Comparison of ENCODE assay signal across 11 cellular contexts in the genomic region with DNA sequence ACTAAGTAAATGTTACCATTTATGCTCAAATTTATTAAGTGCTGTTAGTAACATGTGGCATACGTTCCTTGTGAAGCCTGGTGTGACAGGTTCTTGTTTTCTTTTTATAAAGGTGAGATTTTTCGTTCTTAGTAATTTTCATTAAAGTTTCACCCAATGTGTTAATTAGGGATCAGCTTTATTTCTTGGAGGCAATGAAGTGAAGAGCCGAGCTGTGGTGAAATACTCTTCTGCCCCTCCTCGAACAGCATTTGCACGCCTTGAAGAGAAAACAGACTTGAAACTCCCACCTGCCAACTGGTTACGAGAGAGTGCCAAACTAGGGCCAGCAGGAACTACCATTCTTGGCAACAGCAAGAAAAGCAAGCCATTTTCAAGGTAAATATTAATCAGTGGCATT. TPM values are rescaled to one million over a fixed set of nuclear protein-coding genes. Genes with fewer than 3 reads are reported as not detected.
DNase-seq lines count a peak whose midpoint lies in the region; ATAC-seq and TF ChIP-seq lines count a peak whose summit lies in the region.
"Had no signal": no experiment of that assay in that cellular context is flagged by ENCODE, and none has a peak within 500 bp of the region (broad histone marks: within the 10 kb centered on the region; RNA-seq: fewer than 3 reads in every experiment).

No MANE protein-coding gene starts in this region.

- WGBS in ectodermal cell, 2 experiments, result 92 to 94% methylated on average over 6 of the region's 6 CpGs

- peak overlapping the region; percentile 82 to 98 (median 92) for H3K4me3 Mint-ChIP-seq in CD4-positive, CD25-positive, alpha-beta regulatory T cell

- no peaks in the 10 kb centered on the region for H3K27me3 Mint-ChIP-seq in CD4-positive, CD25-positive, alpha-beta regulatory T cell

- peaks cover 9 to 38% (median 30%) of the 10 kb centered on the region in 4 donors for H3K4me1 Mint-ChIP-seq in CD4-positive, CD25-positive, alpha-beta regulatory T cell

- no peak for ATAC-seq in CD4-positive, CD25-positive, alpha-beta regulatory T cell (ENCODE audit: low read depth in 2 of 2)
- peak; percentile 47 for ATAC-seq in GM19395 (IDR thresholded peaks at IDR 0.05; ENCODE audit: unreplicated experiment)
- ATAC-seq in HG03354 (IDR thresholded peaks at IDR 0.05; ENCODE audit: poor library complexity, severe bottlenecking, unreplicated experiment), result peak; percentile 47
- no peak for ATAC-seq in left colon
- no peak for ATAC-seq in HG03521 (IDR thresholded peaks at IDR 0.05; ENCODE audit: unreplicated experiment)
- ATAC-seq: right cardiac atrium had no signal

- no peak for TF ChIP-seq CTCF in GM10266 (IDR thresholded peaks at IDR 0.05; ENCODE audit: control insufficient read depth, insufficient read depth, low read depth, missing control alignments)

- peak overlapping the region in 1 of 3 donors; percentile 20 for H3K27ac Mint-ChIP-seq in CD4-positive, CD25-positive, alpha-beta regulatory T cell

- no peaks in the 10 kb centered on the region for H3K9me3 ChIP-seq in CD4-positive, CD25-positive, alpha-beta regulatory T cell (ENCODE audit: control insufficient read depth in 2 of 2, low read length in 2 of 2)
- no peaks in the 10 kb centered on the region for H3K9me3 ChIP-seq in ectodermal cell (ENCODE audit: control insufficient read depth, low read length)

- intact Hi-C loops in left colon (cut with DNase I, micrococcal nuclease), result no loop called here

- peaks cover 28% of the 10 kb centered on the region for H3K4me1 ChIP-seq in CD4-positive, CD25-positive, alpha-beta regulatory T cell (ENCODE audit: control insufficient read depth, insufficient read depth, low read length, poor library complexity, severe bottlenecking)
- no peaks in the 10 kb centered on the region for H3K4me1 ChIP-seq in ectodermal cell (ENCODE audit: control insufficient read depth, insufficient read depth, low read length)

- H3K36me3 Mint-ChIP-seq in CD4-positive, CD25-positive, alpha-beta regulatory T cell, result peaks cover 27% of the 10 kb centered on the region

- H3K27me3 ChIP-seq in CD4-positive, CD25-positive, alpha-beta regulatory T cell (ENCODE audit: control insufficient read depth, insufficient read depth, low read length), result no peaks in the 10 kb centered on the region
- H3K27me3 ChIP-seq in ectodermal cell (ENCODE audit: control insufficient read depth, insufficient read depth, low read length, poor library complexity, severe bottlenecking), result no peaks in the 10 kb centered on the region

- peaks cover 50% of the 10 kb centered on the region for H3K36me3 ChIP-seq in CD4-positive, CD25-positive, alpha-beta regulatory T cell (ENCODE audit: control insufficient read depth, insufficient read depth, low read length)
- peaks cover 9% of the 10 kb centered on the region for H3K36me3 ChIP-seq in ectodermal cell (ENCODE audit: control insufficient read depth, insufficient read depth, low read length)

- no peak overlapping the region for H3K27ac ChIP-seq in CD4-positive, CD25-positive, alpha-beta regulatory T cell (ENCODE audit: insufficient read depth, low read length, poor library complexity, severe bottlenecking)
- no peak overlapping the region for H3K27ac ChIP-seq in ectodermal cell (ENCODE audit: insufficient read depth, low read depth, low read length, poor library complexity, severe bottlenecking)

- H3K4me3 ChIP-seq in CD4-positive, CD25-positive, alpha-beta regulatory T cell (ENCODE audit: low read depth, low read length), result peak overlapping the region; percentile 96
- peak overlapping the region; percentile 8 for H3K4me3 ChIP-seq in ectodermal cell (ENCODE audit: insufficient read depth, low read depth, low read length)

- no peak for DNase-seq in CD4-positive, CD25-positive, alpha-beta regulatory T cell
- no peak for DNase-seq in left colon
- DNase-seq in GM10266 (ENCODE audit: extremely low spot score), result no peak
- DNase-seq in NCI-H774 (lab: John Stamatoyannopoulos, UW), result no peak
- DNase-seq: dermis blood vessel endothelial cell, right cardiac atrium, SIG-M5 had no signal

- H3K9me3 Mint-ChIP-seq in CD4-positive, CD25-positive, alpha-beta regulatory T cell, result no peaks in the 10 kb centered on the region

RNA-seq across cellular contexts. Expression of a gene that starts 1.5 kb away (rescaled TPM):
- total RNA-seq in CD4-positive, CD25-positive, alpha-beta regulatory T cell, result 52.3 TPM
- 10 to 100 TPM; 12.8 to 16.3 (median 13.3) TPM for polyA plus RNA-seq in CD4-positive, CD25-positive, alpha-beta regulatory T cell
- polyA plus RNA-seq in ectodermal cell (2013, experiment 1 of 4), result 57.1 TPM
- 55.0 TPM for polyA plus RNA-seq in ectodermal cell (2013, experiment 2 of 4)
- polyA plus RNA-seq in ectodermal cell (2013, experiment 3 of 4), result 41.6 TPM
- 44.9 TPM for polyA plus RNA-seq in ectodermal cell (2013, experiment 4 of 4)
- 10 to 100 TPM; 17.9 to 18.2 TPM for total RNA-seq in left colon

RNA-seq across cellular contexts. Expression of a gene that starts 38.1 kb away (rescaled TPM):
- total RNA-seq in CD4-positive, CD25-positive, alpha-beta regulatory T cell, result not detected
- polyA plus RNA-seq in CD4-positive, CD25-positive, alpha-beta regulatory T cell, result not detected
- not detected for polyA plus RNA-seq in ectodermal cell (2013, experiment 1 of 4)
- not detected for polyA plus RNA-seq in ectodermal cell (2013, experiment 2 of 4)
- polyA plus RNA-seq in ectodermal cell (2013, experiment 3 of 4), result not detected
- not detected for polyA plus RNA-seq in ectodermal cell (2013, experiment 4 of 4)
- total RNA-seq in left colon, result not detected
- total RNA-seq: dermis blood vessel endothelial cell, right cardiac atrium had no signal
- polyA plus RNA-seq: right cardiac atrium had no signal

RNA-seq across cellular contexts. Expression of a gene that starts 54.6 kb away (rescaled TPM):
- total RNA-seq in CD4-positive, CD25-positive, alpha-beta regulatory T cell, result 0.59 TPM
- polyA plus RNA-seq in CD4-positive, CD25-positive, alpha-beta regulatory T cell, result under 1 TPM in 1 of 4 donors, not detected in 3; 0.14 TPM
- polyA plus RNA-seq in ectodermal cell (2013, experiment 1 of 4), result not detected
- polyA plus RNA-seq in ectodermal cell (2013, experiment 2 of 4), result not detected
- not detected for polyA plus RNA-seq in ectodermal cell (2013, experiment 3 of 4)
- not detected for polyA plus RNA-seq in ectodermal cell (2013, experiment 4 of 4)
- not detected for total RNA-seq in left colon

Comparison
In these comparisons a context has a peak if more than half of its experiments do, and no peak if none do; other contexts are left out.
1. ATAC-seq: peak in GM19395 (single experiment) and HG03354 (single experiment); none in CD4-positive, CD25-positive, alpha-beta regulatory T cell (0 of 2), left colon (single experiment) and HG03521 (single experiment).